Comparison of ENCODE assay signal across 8 cellular contexts in the genomic region with DNA sequence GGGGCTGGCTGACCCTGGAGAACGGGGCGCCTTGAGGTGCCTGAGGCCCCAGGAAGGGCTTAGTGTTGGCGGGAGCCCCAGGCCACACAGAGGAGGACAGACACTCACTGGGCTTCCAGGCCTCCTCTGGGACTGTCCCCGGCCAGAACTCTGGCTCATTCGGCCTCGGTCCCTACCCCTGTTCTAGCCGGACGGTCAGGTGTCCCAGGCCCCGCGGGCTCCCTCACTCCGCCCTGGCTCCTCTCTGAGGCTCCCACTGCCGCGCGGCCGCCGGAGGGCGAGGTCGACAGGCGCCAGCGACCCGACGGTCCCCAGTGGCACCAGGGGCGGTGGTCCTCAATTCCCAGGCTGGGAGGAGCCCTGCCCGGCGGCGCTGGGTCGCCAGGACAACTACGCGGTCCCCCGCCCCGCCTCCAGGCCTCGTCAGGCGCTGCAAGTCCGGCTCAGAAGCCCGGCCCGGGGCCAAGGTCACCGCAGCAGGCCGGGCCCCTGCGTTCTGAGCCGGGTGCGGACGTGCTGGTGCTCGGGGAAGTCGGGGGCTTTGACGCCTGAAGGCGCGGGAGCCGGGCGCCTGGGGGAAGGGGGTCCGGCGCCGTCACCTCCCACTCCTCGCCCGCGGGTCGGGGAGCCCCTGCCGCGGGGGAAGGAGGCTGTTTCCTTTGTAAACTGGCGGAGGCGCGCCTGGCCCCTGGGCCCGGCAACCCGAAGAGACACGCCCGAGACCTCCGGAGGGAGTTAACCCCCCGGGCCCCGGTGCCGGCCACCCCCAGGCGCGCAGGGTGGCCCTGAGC. TPM values are rescaled to one million over a fixed set of nuclear protein-coding genes. Genes with fewer than 3 reads are reported as not detected.
DNase-seq lines count a peak whose midpoint lies in the region; ATAC-seq and TF ChIP-seq lines count a peak whose summit lies in the region.

No MANE protein-coding gene starts in this region.

- TF ChIP-seq CTCF in BE2C (IDR thresholded peaks at IDR 0.05; ENCODE audit: low read depth, low read length): no peak
- TF ChIP-seq CTCF in heart right ventricle (IDR thresholded peaks at IDR 0.05): no peak

- H3K27ac ChIP-seq in heart right ventricle: peak overlapping the region; percentile 93 to 99 (median 97)

- 5 to 9% methylated on average over 42 to 71 of the region's 71 CpGs for WGBS in heart right ventricle, 2 donors

- intact Hi-C loops in heart right ventricle (cut with DNase I): loop anchor here in 5 of 10 donors (2.0 to 10.0 kb wide), 4 partner anchors 25 to 241 kb away; no protein-coding TSS in a partner anchor

- ATAC-seq in heart right ventricle (peak; percentile 54 to 75 (median 66)), HG03095 (IDR thresholded peaks at IDR 0.05; ENCODE audit: unreplicated experiment) (no peak), GM21717 (IDR thresholded peaks at IDR 0.05; ENCODE audit: unreplicated experiment) (no peak)
- ATAC-seq in activated CD4-positive, CD25-positive, alpha-beta regulatory T cell treated with anti-CD3 and anti-CD28 coated beads, Interleukin-2, amount 50 U/mL, for 24 hours: no peak

- H3K27me3 ChIP-seq in BE2C (no peaks in the 10 kb centered on the region), heart right ventricle (no peaks in the 10 kb centered on the region)

- no peaks in the 10 kb centered on the region for H3K36me3 ChIP-seq in BE2C
- no peaks in the 10 kb centered on the region for H3K36me3 ChIP-seq in heart right ventricle

- H3K4me3 ChIP-seq in BE2C (ENCODE audit: low read depth, low read length) (peak overlapping the region; percentile 47), heart right ventricle (peak overlapping the region; percentile 19 to 94 (median 64))

- no peaks in the 10 kb centered on the region for H3K9me3 ChIP-seq in BE2C
- H3K9me3 ChIP-seq in heart right ventricle: no peaks in the 10 kb centered on the region

- peak; percentile 50 for DNase-seq in BE2C
- peak; percentile 27 for DNase-seq in HCEC 1CT
- DNase-seq in activated CD4-positive, alpha-beta T cell treated with anti-CD3 and anti-CD28 coated beads, Interleukin-2, amount 50 U/mL, for 4 hours: peak; percentile 26 to 28
- DNase-seq in heart right ventricle: peak; percentile 79 to 83
- peak; percentile 85 for DNase-seq in retina

- H3K4me1 ChIP-seq in BE2C (peaks cover 9% of the 10 kb centered on the region), heart right ventricle (peaks cover 11 to 51% (median 44%) of the 10 kb centered on the region in 9 donors)

RNA-seq across cellular contexts. Expression of a gene that starts 1.1 kb away (rescaled TPM):
- polyA plus RNA-seq in BE2C (2012; ENCODE audit: insufficient read depth, insufficient read length, low read depth): 52.5 TPM
- 10 to 100 TPM; 11.1 to 21.3 (median 15.1) TPM for total RNA-seq in heart right ventricle
- polyA plus RNA-seq in heart right ventricle: 10 to 100 TPM; 11.9 to 15.3 TPM

Comparison
In these comparisons a context has a peak if more than half of its experiments do, and no peak if none do; other contexts are left out.
1. DNase-seq: peak in every context shown above with its lines; median percentile 85 in retina; 81 in heart right ventricle; 50 in BE2C; 27 in HCEC 1CT; 27 in activated CD4-positive, alpha-beta T cell treated with anti-CD3 and anti-CD28 coated beads, Interleukin-2, amount 50 U/mL, for 4 hours.
2. ATAC-seq: peak in heart right ventricle (8 of 8); none in HG03095 (single experiment), GM21717 (single experiment) and activated CD4-positive, CD25-positive, alpha-beta regulatory T cell treated with anti-CD3 and anti-CD28 coated beads, Interleukin-2, amount 50 U/mL, for 24 hours (0 of 2).